In genomic region chr19:44903602-44904425, GRCh38 we compare ENCODE assay signal across 1 cellular context.
TF ChIP-seq lines count a peak whose summit lies in the region.

No MANE protein-coding gene starts in this region.

TF ChIP-seq in HepG2, 621 proteins besides CTCF, POLR2A, EP300 and RAD21 (continues in another document):
- 0 out of 2 replicates have a peak, but pooled peaks have one; percentile 8 for TF ChIP-seq ZNF383 (CRISPR knock-in tag; IDR thresholded peaks at IDR 0.05; ENCODE audit: borderline replicate concordance)
- peak; percentile 89 for TF ChIP-seq GATAD2A (CRISPR knock-in tag; IDR thresholded peaks at IDR 0.05)
- TF ChIP-seq MTERF4 (CRISPR knock-in tag; IDR thresholded peaks at IDR 0.05): no peak
- TF ChIP-seq ZNF883 (CRISPR knock-in tag; IDR thresholded peaks at IDR 0.05; ENCODE audit: not compliant biosample characterization): no peak
- TF ChIP-seq PHF20 (CRISPR knock-in tag; IDR thresholded peaks at IDR 0.05): no peak; the same call in 1 of the 2 replicates
- peak; percentile 56; the same call in 1 of the 2 replicates for TF ChIP-seq ATF2 (CRISPR knock-in tag; IDR thresholded peaks at IDR 0.05)
- TF ChIP-seq USF2 (IDR thresholded peaks at IDR 0.05; ENCODE audit: low read depth, low read length): no peak
- TF ChIP-seq USF2 (CRISPR knock-in tag; IDR thresholded peaks at IDR 0.05; ENCODE audit: borderline replicate concordance): no peak
- 0 out of 2 replicates have a peak, but pooled peaks have one; percentile 33 for TF ChIP-seq ZNF335 (CRISPR knock-in tag; IDR thresholded peaks at IDR 0.05)
- TF ChIP-seq GATA4 (IDR thresholded peaks at IDR 0.05; ENCODE audit: borderline replicate concordance, low read depth): no peak
- no peak for TF ChIP-seq PCBP1 (IDR thresholded peaks at IDR 0.05; ENCODE audit: borderline replicate concordance, low read depth, low read length)
- no peak for TF ChIP-seq ZBTB8A (CRISPR knock-in tag; IDR thresholded peaks at IDR 0.05; ENCODE audit: borderline replicate concordance, low read depth)
- no peak for TF ChIP-seq E2F1 (CRISPR knock-in tag; IDR thresholded peaks at IDR 0.05)
- no peak for TF ChIP-seq ZNF367 (CRISPR knock-in tag; IDR thresholded peaks at IDR 0.05; ENCODE audit: borderline replicate concordance)
- TF ChIP-seq ARNT (IDR thresholded peaks at IDR 0.05): no peak
- peak; percentile 88 for TF ChIP-seq SAFB2 (CRISPR knock-in tag; IDR thresholded peaks at IDR 0.05; ENCODE audit: borderline replicate concordance, low read depth)
- peak; percentile 63 for TF ChIP-seq TOPORS (CRISPR knock-in tag; IDR thresholded peaks at IDR 0.05)
- TF ChIP-seq TAF15 (IDR thresholded peaks at IDR 0.05; ENCODE audit: low read depth, low read length, poor library complexity, severe bottlenecking): no peak
- TF ChIP-seq NFYB (CRISPR knock-in tag; IDR thresholded peaks at IDR 0.05): no peak
- TF ChIP-seq ATF7-NPFF (CRISPR knock-in tag; IDR thresholded peaks at IDR 0.05; ENCODE audit: low read depth): peak; percentile 36; the same call in 1 of the 2 replicates
- no peak for TF ChIP-seq THAP8 (CRISPR knock-in tag; IDR thresholded peaks at IDR 0.05; ENCODE audit: borderline replicate concordance)
- no peak for TF ChIP-seq ZNF33A (CRISPR knock-in tag; IDR thresholded peaks at IDR 0.05; ENCODE audit: borderline replicate concordance)
- TF ChIP-seq ZNF770 (CRISPR knock-in tag; IDR thresholded peaks at IDR 0.05): peak; percentile 55
- 0 out of 2 replicates have a peak, but pooled peaks have one; percentile 63 for TF ChIP-seq ZNF34 (CRISPR knock-in tag; IDR thresholded peaks at IDR 0.05; ENCODE audit: borderline replicate concordance)
- peak; percentile 76 for TF ChIP-seq HNRNPL (IDR thresholded peaks at IDR 0.05; ENCODE audit: low read depth, low read length)
- peak; percentile 88 for TF ChIP-seq PRPF4 (IDR thresholded peaks at IDR 0.05; ENCODE audit: low read depth, low read length, poor library complexity, severe bottlenecking)
- TF ChIP-seq MED8 (CRISPR knock-in tag; IDR thresholded peaks at IDR 0.05; ENCODE audit: insufficient replicate concordance): no peak
- no peak for TF ChIP-seq TCF7 (IDR thresholded peaks at IDR 0.05; ENCODE audit: low read depth)
- no peak for TF ChIP-seq ATRX (CRISPR knock-in tag; IDR thresholded peaks at IDR 0.05; ENCODE audit: borderline replicate concordance)
- TF ChIP-seq RBM39 (IDR thresholded peaks at IDR 0.05; ENCODE audit: low read depth, low read length, poor library complexity, severe bottlenecking): peak; percentile 35
- TF ChIP-seq ZNF567 (CRISPR knock-in tag; IDR thresholded peaks at IDR 0.05; ENCODE audit: borderline replicate concordance): peak; percentile 86; the same call in 1 of the 2 replicates
- TF ChIP-seq SIX1 (CRISPR knock-in tag; IDR thresholded peaks at IDR 0.05; ENCODE audit: borderline replicate concordance): peak; percentile 9
- no peak for TF ChIP-seq MTF1 (CRISPR knock-in tag; IDR thresholded peaks at IDR 0.05)
- TF ChIP-seq ZIK1 (CRISPR knock-in tag; IDR thresholded peaks at IDR 0.05; ENCODE audit: borderline replicate concordance, low read depth): no peak
- TF ChIP-seq ELF4 (CRISPR knock-in tag; IDR thresholded peaks at IDR 0.05; ENCODE audit: borderline replicate concordance): no peak
- no peak for TF ChIP-seq ZFP37 (CRISPR knock-in tag; IDR thresholded peaks at IDR 0.05; ENCODE audit: borderline replicate concordance)
- TF ChIP-seq ZNF10 (CRISPR knock-in tag; IDR thresholded peaks at IDR 0.05; ENCODE audit: borderline replicate concordance, low read depth): no peak
- TF ChIP-seq ZNF282 (IDR thresholded peaks at IDR 0.05; ENCODE audit: partially characterized antibody): no peak
- TF ChIP-seq HBP1 (CRISPR knock-in tag; IDR thresholded peaks at IDR 0.05; ENCODE audit: low read depth): peak; percentile 56; the same call in 1 of the 2 replicates
- TF ChIP-seq MXD3 (CRISPR knock-in tag; IDR thresholded peaks at IDR 0.05): no peak; the same call in 1 of the 2 replicates
- no peak for TF ChIP-seq TGIF2 (CRISPR knock-in tag; IDR thresholded peaks at IDR 0.05)
- no peak; the same call in 1 of the 2 replicates for TF ChIP-seq HIVEP1 (CRISPR knock-in tag; IDR thresholded peaks at IDR 0.05)
- TF ChIP-seq FOXO4 (CRISPR knock-in tag; conservative IDR thresholded peaks at IDR 0.05): no peak
- no peak for TF ChIP-seq GPBP1L1 (CRISPR knock-in tag; IDR thresholded peaks at IDR 0.05)
- TF ChIP-seq AGO2 (optimal IDR thresholded peaks at IDR 0.05; ENCODE audit: low read depth, low read length): peak; percentile 97
- no peak; the same call in 1 of the 2 replicates for TF ChIP-seq MLX (CRISPR knock-in tag; IDR thresholded peaks at IDR 0.05)
- TF ChIP-seq ZNF572 (CRISPR knock-in tag; IDR thresholded peaks at IDR 0.05): no peak
- TF ChIP-seq MYPOP (CRISPR knock-in tag; IDR thresholded peaks at IDR 0.05): peak; percentile 68; the same call in 1 of the 2 replicates
- peak; percentile 72; the same call in 1 of the 2 replicates for TF ChIP-seq ZFP1 (CRISPR knock-in tag; IDR thresholded peaks at IDR 0.05)
